ENCODE assay signal across 32 cellular contexts in genomic region chr10:3409928-3410327, GRCh38.
"Had no signal": no experiment of that assay in that cellular context is flagged by ENCODE, and none has a peak within 500 bp of the region (broad histone marks: within the 10 kb centered on the region; RNA-seq: fewer than 3 reads in every experiment).

No MANE protein-coding gene starts in this region.

- H3K9me3 ChIP-seq: adrenal gland had no signal

- H3K27me3 ChIP-seq: adrenal gland, cardiac muscle cell had no signal

- H3K36me3 ChIP-seq: adrenal gland, cardiac muscle cell had no signal

- FAIRE-seq: astrocyte, TTC549 had no signal

- ATAC-seq: activated CD8-positive, alpha-beta T cell treated with anti-CD3 and anti-CD28 coated beads for 36 hours; activated naive CD4-positive, alpha-beta T cell treated with anti-CD3 and anti-CD28 coated beads, Interleukin-2, amount 50 U/mL, for 72 hours; activated T-cell treated with anti-CD3 and anti-CD28 coated beads, Interleukin-2, amount 50 U/mL, for 4 hours; activated T-cell treated with anti-CD3 and anti-CD28 coated beads, Interleukin-2, amount 50 U/mL, for 72 hours; activated T-helper 17 cell treated with anti-CD3 and anti-CD28 coated beads, Interleukin-2, amount 50 U/mL, for 72 hours had no signal

- H3K27ac ChIP-seq: adrenal gland, cardiac muscle cell, VCaP had no signal

- H3K4me3 ChIP-seq: adrenal gland, cardiac muscle cell had no signal

- DNase-seq: activated B cell treated with CpG ODN at 0.5 μM for 24 hours; activated CD4-positive, alpha-beta memory T cell treated with anti-CD3 and anti-CD28 coated beads for 36 hours; activated CD4-positive, alpha-beta T cell treated with anti-CD3 and anti-CD28 coated beads for 4 hours; activated CD4-positive, alpha-beta T cell treated with anti-CD3 and anti-CD28 coated beads, Interleukin-2, amount 10 ng/mL, durations not matched to agents 24 days and 14 days; activated CD4-positive, alpha-beta T cell treated with anti-CD3 and anti-CD28 coated beads, Interleukin-2, amount 50 U/mL, for 1 hour; activated CD4-positive, alpha-beta T cell treated with anti-CD3 and anti-CD28 coated beads, Interleukin-2, amount 50 U/mL, for 4 hours; activated CD4-positive, CD25-positive, alpha-beta regulatory T cell treated with anti-CD3 and anti-CD28 coated beads, Interleukin-2, amount 50 U/mL, for 72 hours; activated CD8-positive, alpha-beta memory T cell treated with anti-CD3 and anti-CD28 coated beads, Interleukin-2, amount 50 U/mL, for 4 hours; activated CD8-positive, alpha-beta T cell treated with anti-CD3 and anti-CD28 coated beads for 36 hours; activated effector memory CD4-positive, alpha-beta T cell treated with anti-CD3 and anti-CD28 coated beads, Interleukin-2, amount 50 U/mL, for 16 hours; activated gamma-delta T cell treated with Interleukin-2 at 50 U/mL for 16 hours; activated naive CD4-positive, alpha-beta T cell; activated naive CD4-positive, alpha-beta T cell treated with anti-CD3 and anti-CD28 coated beads for 36 hours; activated naive CD4-positive, alpha-beta T cell treated with anti-CD3 and anti-CD28 coated beads, Interleukin-2, amount 50 U/mL, for 16 hours; activated naive CD8-positive, alpha-beta T cell treated with anti-CD3 and anti-CD28 coated beads for 36 hours; activated T-cell treated with anti-CD3 and anti-CD28 coated beads for 4 hours; activated T-cell treated with anti-CD3 and anti-CD28 coated beads, Interleukin-2, amount 50 U/mL, for 1 hour; activated T-cell treated with anti-CD3 and anti-CD28 coated beads, Interleukin-2, amount 50 U/mL, for 4 hours; activated T-cell treated with anti-CD3 and anti-CD28 coated beads, Interleukin-2, amount 50 U/mL, for 72 hours; adrenal gland; amniotic stem cell; aorta; central memory CD4-positive, alpha-beta T cell; T-helper 1 cell; T-helper 2 cell; T-helper 9 cell had no signal

- H3K4me1 ChIP-seq: adrenal gland had no signal
